17 cellular contexts compared by ENCODE assay signal in genomic region chr4:40682298-40683101, GRCh38. TPM values are rescaled to one million over a fixed set of nuclear protein-coding genes. Genes with fewer than 3 reads are reported as not detected.
DNase-seq lines count a peak whose midpoint lies in the region; ATAC-seq, FAIRE-seq and TF ChIP-seq lines count a peak whose summit lies in the region.
"Had no signal": no experiment of that assay in that cellular context is flagged by ENCODE, and none has a peak within 500 bp of the region (broad histone marks: within the 10 kb centered on the region; RNA-seq: fewer than 3 reads in every experiment).

No MANE protein-coding gene starts in this region.

- no peaks in the 10 kb centered on the region for H3K79me2 ChIP-seq in GM12878 (ENCODE audit: control insufficient read depth, insufficient read depth, low read length)

- no peak overlapping the region for H3K27ac ChIP-seq in GM12878 (ENCODE audit: control insufficient read depth, insufficient read depth)
- H3K27ac ChIP-seq: brain microvascular endothelial cell had no signal

- no peak overlapping the region for H3K9ac ChIP-seq in GM12878 (ENCODE audit: control insufficient read depth, insufficient read depth, low read length)

- H4K20me1 ChIP-seq in GM12878 (ENCODE audit: control insufficient read depth, insufficient read depth) = no peaks in the 10 kb centered on the region

- no peak overlapping the region for H3K4me3 Mint-ChIP-seq in stimulated activated effector memory CD8-positive, alpha-beta T cell treated with anti-CD3 and anti-CD28 coated beads, Interleukin-12 subunit alpha, Interleukin-12 subunit beta, amount 100 ng/mL, for 72 hours
- H3K4me3 Mint-ChIP-seq: immature natural killer cell, neural crest cell had no signal

- intact Hi-C loops in GM12878 (cut with micrococcal nuclease; ENCODE audit: unreplicated experiment) = no loop called here

- FAIRE-seq in GM12878 (lab: Jason Lieb, UNC) = peak; percentile 7
- FAIRE-seq: GM12892 had no signal

- BruUV-seq in GM12878 (replicated peaks; lab: Mats Ljungman, UMichigan) = no TSS peak

- H3K9me3 ChIP-seq in GM12878 (replicated peaks; ENCODE audit: control insufficient read depth, insufficient read depth, low read length) = no peaks in the 10 kb centered on the region

- TF ChIP-seq RAD21 in GM12878 (IDR thresholded peaks at IDR 0.05; ENCODE audit: insufficient read depth, low read depth, low read length) = no peak

- DNase-seq in activated naive CD4-positive, alpha-beta T cell treated with Interleukin-2 at 50 U/mL for 16 hours = peak; percentile 22
- DNase-seq in activated naive CD4-positive, alpha-beta T cell (lab: John Stamatoyannopoulos, UW) = no peak
- DNase-seq in MV-4-11 (lab: John Stamatoyannopoulos, UW) (peak; percentile 92), GM12878 (ENCODE audit: low read depth, low spot score) (no peak), NK-92 (lab: John Stamatoyannopoulos, UW; ENCODE audit: unreplicated experiment) (no peak)
- DNase-seq in stimulated activated effector memory CD8-positive, alpha-beta T cell treated with anti-CD3 and anti-CD28 coated beads, Interleukin-12 subunit alpha, Interleukin-12 subunit beta, amount 100 ng/mL, for 72 hours (ENCODE audit: low spot score in 2 of 2) = no peak
- DNase-seq: activated CD4-positive, alpha-beta T cell treated with anti-CD3 and anti-CD28 coated beads for 1 hour; brain microvascular endothelial cell; dermis blood vessel endothelial cell; immature natural killer cell; mammary epithelial cell; NCI-H1105; NCI-H748 treated with DMSO at 0.1 percent for 48 hours had no signal

- peaks cover 5% of the 10 kb centered on the region for H3K4me1 ChIP-seq in GM12878 (ENCODE audit: control insufficient read depth, insufficient read depth, low read length)

- ATAC-seq in GM12878 = no peak
- peak; percentile 45 for ATAC-seq in stimulated activated effector memory CD8-positive, alpha-beta T cell treated with anti-CD3 and anti-CD28 coated beads, Interleukin-12 subunit alpha, Interleukin-12 subunit beta, amount 100 ng/mL, for 72 hours
- no peak for ATAC-seq in HG02763 (IDR thresholded peaks at IDR 0.05; ENCODE audit: unreplicated experiment)
- ATAC-seq in GM18861 (IDR thresholded peaks at IDR 0.05; ENCODE audit: unreplicated experiment) = no peak

- RAD21 ChIA-PET in GM12878 (lab: Charles Lee; ENCODE audit: unreplicated experiment) = interaction anchor here (0.7 to 1.6 kb wide), 3 partner anchors 9 to 36 kb away, joined by 5 to 8 read pairs (median 5); no protein-coding TSS in a partner anchor

- 52% methylated on average over 11 of the region's 12 CpGs for WGBS in GM12878 (ENCODE audit: insufficient coverage, insufficient replicate concordance, low lambda C conversion rate, missing lambda C conversion rate)

- no peaks in the 10 kb centered on the region for H3K9me3 Mint-ChIP-seq in stimulated activated effector memory CD8-positive, alpha-beta T cell treated with anti-CD3 and anti-CD28 coated beads, Interleukin-12 subunit alpha, Interleukin-12 subunit beta, amount 100 ng/mL, for 72 hours
- H3K9me3 Mint-ChIP-seq: immature natural killer cell, neural crest cell had no signal

- no peak for TF ChIP-seq CTCF in GM12878 (IDR thresholded peaks at IDR 0.05 in 2 of 3, conservative IDR thresholded peaks at IDR 0.05 in 1 of 3; ENCODE audit: control insufficient read depth in 2 of 3, extremely low read depth in 1 of 3, insufficient read depth in 1 of 3, low read depth in 3 of 3, low read length in 3 of 3)

- peak overlapping the region; percentile 9 for H2AFZ ChIP-seq in GM12878 (ENCODE audit: control insufficient read depth, low read depth, low read length)

- CTCF ChIA-PET in GM12878 (lab: Yijun Ruan, JAX) = interaction anchor here (1.0 to 3.0 kb wide), 5 partner anchors 9 to 37 kb away, joined by 3 to 11 read pairs (median 4); no protein-coding TSS in a partner anchor

- TF ChIP-seq EP300 in GM12878 (IDR thresholded peaks at IDR 0.05; ENCODE audit: borderline replicate concordance in 1 of 2, control insufficient read depth in 1 of 2, low read depth in 2 of 2, low read length in 2 of 2) = no peak

- H3K4me3 ChIP-seq in GM12878 = no peak overlapping the region

- no peak for TF ChIP-seq POLR2A in GM12878 (IDR thresholded peaks at IDR 0.05; ENCODE audit: low read depth, low read length)

- H3K4me1 Mint-ChIP-seq in stimulated activated effector memory CD8-positive, alpha-beta T cell treated with anti-CD3 and anti-CD28 coated beads, Interleukin-12 subunit alpha, Interleukin-12 subunit beta, amount 100 ng/mL, for 72 hours = no peaks in the 10 kb centered on the region
- H3K4me1 Mint-ChIP-seq: immature natural killer cell, neural crest cell had no signal

- no peak overlapping the region for H3K27ac Mint-ChIP-seq in stimulated activated effector memory CD8-positive, alpha-beta T cell treated with anti-CD3 and anti-CD28 coated beads, Interleukin-12 subunit alpha, Interleukin-12 subunit beta, amount 100 ng/mL, for 72 hours
- H3K27ac Mint-ChIP-seq: immature natural killer cell had no signal

- no peaks in the 10 kb centered on the region for H3K36me3 Mint-ChIP-seq in stimulated activated effector memory CD8-positive, alpha-beta T cell treated with anti-CD3 and anti-CD28 coated beads, Interleukin-12 subunit alpha, Interleukin-12 subunit beta, amount 100 ng/mL, for 72 hours
- H3K36me3 Mint-ChIP-seq: immature natural killer cell had no signal

- H3K36me3 ChIP-seq in GM12878 (ENCODE audit: control insufficient read depth in 2 of 2, insufficient read depth in 2 of 2, low read length in 1 of 2) = no peaks in the 10 kb centered on the region
- H3K36me3 ChIP-seq: brain microvascular endothelial cell had no signal

- no peaks in the 10 kb centered on the region for H3K27me3 ChIP-seq in GM12878 (replicated peaks in 1 of 2; ENCODE audit: control insufficient read depth in 2 of 2, insufficient read depth in 2 of 2, low read length in 1 of 2)
- H3K27me3 ChIP-seq: brain microvascular endothelial cell had no signal

- in situ Hi-C loops in GM12878 (cut with MboI) = no loop called here

- SMC1A ChIA-PET in GM12878 (lab: Charles Lee; ENCODE audit: uncharacterized antibody, unreplicated experiment) = interaction anchor here (0.9 to 4.2 kb wide), 9 partner anchors 9 to 200 kb away, joined by 3 to 16 read pairs (median 4); no protein-coding TSS in a partner anchor

- no peak overlapping the region for H3K4me2 ChIP-seq in GM12878 (ENCODE audit: control insufficient read depth, insufficient read depth)

- POLR2A ChIA-PET in GM12878 (lab: Charles Lee) = interaction anchor here (0.6 to 1.5 kb wide), 5 partner anchors 41 to 1936 kb away, joined by 3 to 5 read pairs (median 4); no protein-coding TSS in a partner anchor

TF ChIP-seq in GM12878, 131 proteins besides CTCF, POLR2A, EP300 and RAD21:
- TF ChIP-seq SIN3A (IDR thresholded peaks at IDR 0.05; ENCODE audit: low read depth, low read length) = no peak
- peak; percentile 77 for TF ChIP-seq YY1 (IDR thresholded peaks at IDR 0.05; ENCODE audit: low read depth, low read length)

RNA-seq across cellular contexts. Expression of gene RBM47, which starts 52.8 kb away (rescaled TPM):
- total RNA-seq in GM12878 (2013; cell fraction: nucleolus; rRNA removed) = 158 and 160 TPM in 2 replicates
- 40.6 and 43.1 TPM in 2 replicates for total RNA-seq in GM12878 (2014; rRNA removed)
- 23.7 and 24.4 TPM in 2 replicates for total RNA-seq in GM12878 (2014; rRNA removed; fragmentation: Illumina TruSeq; extraction: Trizol)
- total RNA-seq in GM12878 (2021) = 43.0 and 45.0 TPM in 2 replicates
- polyA plus RNA-seq in GM12878 (2011; ENCODE audit: low read depth) = 12.4 TPM
- 21.8 and 23.6 TPM in 2 replicates for polyA plus RNA-seq in GM12878 (2011; rRNA removed)
- polyA plus RNA-seq in GM12878 (2011; cell fraction: cytosol; rRNA removed) = 25.9 and 36.2 TPM in 2 replicates
- 29.5 and 41.9 TPM in 2 replicates for polyA plus RNA-seq in GM12878 (2011; cell fraction: nucleus; rRNA removed)
- polyA plus RNA-seq in GM12878 (2012) = 12.3 and 16.9 TPM in 2 replicates
- 16.9 and 18.1 TPM in 2 replicates for polyA plus RNA-seq in GM12878 (2014; fragmentation: Illumina TruSeq; extraction: Trizol)
- 10 to 100 TPM in 1 of 2 experiments, 1 to 10 TPM in 1; 7.9 to 10.1 TPM for polyA plus RNA-seq in GM12878 (2014; fragmentation: Nextera tagmentation; extraction: Ambion mirVana)
- 33.6 and 37.1 TPM in 2 replicates for polyA plus RNA-seq in GM12878 (2014; rRNA removed)
- polyA plus RNA-seq in GM12878 (2016; fragmentation: Nextera tagmentation; extraction: Ambion mirVana) = 10 to 100 TPM; 40.5 to 40.6 TPM
- 32.3 and 53.0 TPM in 2 replicates for polyA minus RNA-seq in GM12878 (2011; rRNA and poly(A)+ RNA removed)
- 22.3 and 26.3 TPM in 2 replicates for polyA minus RNA-seq in GM12878 (2011; cell fraction: cytosol; rRNA and poly(A)+ RNA removed)
- polyA minus RNA-seq in GM12878 (2011; cell fraction: nucleus; rRNA and poly(A)+ RNA removed) = 31.8 and 53.8 TPM in 2 replicates

Comparison
In these comparisons a context has a peak if more than half of its experiments do, and no peak if none do; other contexts are left out.
1. DNase-seq: peak in activated naive CD4-positive, alpha-beta T cell treated with Interleukin-2 at 50 U/mL for 16 hours (single experiment) and MV-4-11 (single experiment); none in activated naive CD4-positive, alpha-beta T cell (0 of 4), GM12878 (single experiment), stimulated activated effector memory CD8-positive, alpha-beta T cell treated with anti-CD3 and anti-CD28 coated beads, Interleukin-12 subunit alpha, Interleukin-12 subunit beta, amount 100 ng/mL, for 72 hours (0 of 2) and NK-92 (single experiment).